Comparison of ENCODE assay signal across 15 cellular contexts in the genomic region with DNA sequence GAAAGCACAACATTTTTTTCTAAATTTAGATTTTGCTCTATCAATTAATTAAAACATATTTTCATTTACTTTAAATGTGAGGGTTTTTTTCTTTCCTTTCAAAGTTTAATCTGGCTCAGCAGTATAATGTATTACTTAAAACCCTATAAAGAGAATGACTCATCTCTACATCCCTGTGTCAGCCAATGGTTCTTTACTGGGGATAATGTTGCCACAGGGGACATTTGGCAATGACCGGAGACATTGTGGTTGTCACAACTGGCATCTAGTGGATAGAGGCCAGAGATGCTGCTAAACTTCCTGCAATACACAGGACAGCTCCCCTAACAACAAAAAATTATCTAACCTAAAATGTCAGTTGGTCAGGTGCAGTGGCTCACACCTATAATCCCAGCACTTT. TPM values are rescaled to one million over a fixed set of nuclear protein-coding genes. Genes with fewer than 3 reads are reported as not detected.
DNase-seq lines count a peak whose midpoint lies in the region; ATAC-seq lines count a peak whose summit lies in the region.
"Had no signal": no experiment of that assay in that cellular context is flagged by ENCODE, and none has a peak within 500 bp of the region (broad histone marks: within the 10 kb centered on the region; RNA-seq: fewer than 3 reads in every experiment).

No MANE protein-coding gene starts in this region.

- CTCF ChIA-PET in activated naive CD4-positive, alpha-beta T cell treated with anti-CD3 and anti-CD28 coated beads, Interleukin-2, amount 10 ng/mL, durations not matched to agents 7 days and 5 days (lab: Charles Lee): no interaction called here

- peak overlapping the region; percentile 73 for H3K27ac ChIP-seq in rectal smooth muscle tissue (ENCODE audit: low read depth, low read length)

- H3K4me1 ChIP-seq in rectal smooth muscle tissue (ENCODE audit: control insufficient read depth, insufficient read depth, low read length): peaks cover 45% of the 10 kb centered on the region

- H3K9me3 Mint-ChIP-seq in activated T-cell treated with anti-CD3 and anti-CD28 coated beads, Interleukin-2, amount 50 U/mL, for 4 hours: no peaks in the 10 kb centered on the region
- no peaks in the 10 kb centered on the region for H3K9me3 Mint-ChIP-seq in activated naive CD4-positive, alpha-beta T cell treated with anti-CD3 and anti-CD28 coated beads, Interleukin-2, amount 10 ng/mL, durations not matched to agents 7 days and 5 days
- H3K9me3 Mint-ChIP-seq: activated naive CD4-positive, alpha-beta T cell treated with anti-CD3 and anti-CD28 coated beads for 36 hours; CD4-positive, alpha-beta memory T cell; neural crest cell had no signal

- no peak overlapping the region for H3K9ac ChIP-seq in rectal smooth muscle tissue (ENCODE audit: low read length)

- no peak overlapping the region for H3K27ac Mint-ChIP-seq in activated naive CD4-positive, alpha-beta T cell treated with anti-CD3 and anti-CD28 coated beads, Interleukin-2, amount 10 ng/mL, durations not matched to agents 7 days and 5 days
- H3K27ac Mint-ChIP-seq: activated naive CD4-positive, alpha-beta T cell treated with anti-CD3 and anti-CD28 coated beads for 36 hours; CD4-positive, alpha-beta memory T cell had no signal

- no peak overlapping the region for H3K4me3 Mint-ChIP-seq in activated T-cell treated with anti-CD3 and anti-CD28 coated beads, Interleukin-2, amount 50 U/mL, for 4 hours
- no peak overlapping the region for H3K4me3 Mint-ChIP-seq in activated naive CD4-positive, alpha-beta T cell treated with anti-CD3 and anti-CD28 coated beads, Interleukin-2, amount 10 ng/mL, durations not matched to agents 7 days and 5 days
- H3K4me3 Mint-ChIP-seq: activated naive CD4-positive, alpha-beta T cell treated with anti-CD3 and anti-CD28 coated beads for 36 hours; CD4-positive, alpha-beta memory T cell; neural crest cell had no signal

- H3K36me3 Mint-ChIP-seq in activated T-cell treated with anti-CD3 and anti-CD28 coated beads, Interleukin-2, amount 50 U/mL, for 4 hours (ENCODE audit: insufficient read depth): no peaks in the 10 kb centered on the region
- no peaks in the 10 kb centered on the region for H3K36me3 Mint-ChIP-seq in activated naive CD4-positive, alpha-beta T cell treated with anti-CD3 and anti-CD28 coated beads, Interleukin-2, amount 10 ng/mL, durations not matched to agents 7 days and 5 days
- H3K36me3 Mint-ChIP-seq: CD4-positive, alpha-beta memory T cell had no signal

- H3K36me3 ChIP-seq in rectal smooth muscle tissue (ENCODE audit: control insufficient read depth, insufficient read depth, low read length): no peaks in the 10 kb centered on the region

- DNase-seq in EH (ENCODE audit: low read depth) (peak; percentile 84), NCI-H2029 (lab: John Stamatoyannopoulos, UW) (peak; percentile 28), amniotic epithelial cell (ENCODE audit: low read depth) (peak; percentile 21), DMS79 (lab: John Stamatoyannopoulos, UW) (no peak)
- DNase-seq in activated T-cell treated with anti-CD3 and anti-CD28 coated beads, Interleukin-2, amount 50 U/mL, for 4 hours: no peak
- no peak for DNase-seq in activated naive CD4-positive, alpha-beta T cell treated with anti-CD3 and anti-CD28 coated beads, Interleukin-2, amount 10 ng/mL, durations not matched to agents 7 days and 5 days
- DNase-seq in central memory CD4-positive, alpha-beta T cell: no peak
- DNase-seq: activated naive CD4-positive, alpha-beta T cell treated with anti-CD3 and anti-CD28 coated beads for 36 hours; CD4-positive, alpha-beta memory T cell; H7; Karpas-422; NCI-H510A treated with DMSO at 0.1 percent for 48 hours; stimulated activated CD8-positive, alpha-beta memory T cell treated with anti-CD3 and anti-CD28 coated beads, Interleukin-4, amount 100 ng/mL, for 48 hours had no signal

- no peaks in the 10 kb centered on the region for H3K4me1 Mint-ChIP-seq in activated T-cell treated with anti-CD3 and anti-CD28 coated beads, Interleukin-2, amount 50 U/mL, for 4 hours (ENCODE audit: low read depth)
- H3K4me1 Mint-ChIP-seq in activated naive CD4-positive, alpha-beta T cell treated with anti-CD3 and anti-CD28 coated beads, Interleukin-2, amount 10 ng/mL, durations not matched to agents 7 days and 5 days: no peaks in the 10 kb centered on the region
- H3K4me1 Mint-ChIP-seq: CD4-positive, alpha-beta memory T cell; neural crest cell had no signal

- H3K27me3 ChIP-seq in rectal smooth muscle tissue (ENCODE audit: control insufficient read depth, insufficient read depth, low read length): no peaks in the 10 kb centered on the region

- ATAC-seq in activated T-cell treated with anti-CD3 and anti-CD28 coated beads, Interleukin-2, amount 50 U/mL, for 4 hours: no peak

- H3K4me3 ChIP-seq in rectal smooth muscle tissue (ENCODE audit: low read length): no peak overlapping the region

- H3K27me3 Mint-ChIP-seq in activated T-cell treated with anti-CD3 and anti-CD28 coated beads, Interleukin-2, amount 50 U/mL, for 4 hours (ENCODE audit: low read depth): peaks cover 11% of the 10 kb centered on the region
- H3K27me3 Mint-ChIP-seq in activated naive CD4-positive, alpha-beta T cell treated with anti-CD3 and anti-CD28 coated beads, Interleukin-2, amount 10 ng/mL, durations not matched to agents 7 days and 5 days: peaks cover 7% of the 10 kb centered on the region

RNA-seq across cellular contexts. Expression of gene SYNPO2, which starts 53.8 kb away (rescaled TPM):
- total RNA-seq in activated T-cell treated with anti-CD3 and anti-CD28 coated beads, Interleukin-2, amount 50 U/mL, for 4 hours: under 1 TPM; 0.15 to 0.27 (median 0.24) TPM

Comparison
In these comparisons a context has a peak if more than half of its experiments do, and no peak if none do; other contexts are left out.
1. DNase-seq: peak in EH (single experiment), NCI-H2029 (single experiment) and amniotic epithelial cell (single experiment); none in activated T-cell treated with anti-CD3 and anti-CD28 coated beads, Interleukin-2, amount 50 U/mL, for 4 hours (single experiment), activated naive CD4-positive, alpha-beta T cell treated with anti-CD3 and anti-CD28 coated beads, Interleukin-2, amount 10 ng/mL, durations not matched to agents 7 days and 5 days (single experiment), DMS79 (single experiment) and central memory CD4-positive, alpha-beta T cell (single experiment).